Comparison of ENCODE assay signal across 26 cellular contexts in the genomic region with DNA sequence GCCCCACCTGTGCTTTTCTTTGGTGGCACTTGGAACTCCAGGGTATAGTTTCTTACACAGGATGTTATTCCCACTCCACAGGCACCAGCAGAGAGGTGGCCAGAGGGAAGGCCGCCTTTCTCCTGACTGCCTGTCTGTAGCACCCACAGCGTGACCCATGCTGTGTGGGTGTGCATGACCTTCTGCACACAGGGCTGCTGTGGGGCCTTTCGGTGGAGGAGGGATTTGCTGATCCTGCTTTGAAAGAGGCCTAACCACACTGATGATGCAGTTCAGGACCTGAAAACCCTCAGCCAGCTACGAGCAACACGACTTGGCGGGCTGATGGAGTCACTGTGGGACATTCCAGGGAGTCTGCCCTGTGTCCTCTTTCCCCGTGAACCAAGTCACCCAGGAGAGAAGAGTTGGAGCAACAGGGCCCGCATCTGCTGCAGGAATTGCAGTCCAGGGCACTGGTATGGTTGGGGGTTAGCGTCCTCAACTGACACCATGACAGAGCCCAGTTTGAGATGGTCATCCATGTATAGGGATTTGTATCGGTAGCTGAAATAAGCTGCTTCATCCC. TPM values are rescaled to one million over a fixed set of nuclear protein-coding genes. Genes with fewer than 3 reads are reported as not detected.
DNase-seq lines count a peak whose midpoint lies in the region; ATAC-seq, FAIRE-seq and TF ChIP-seq lines count a peak whose summit lies in the region.
"Had no signal": no experiment of that assay in that cellular context is flagged by ENCODE, and none has a peak within 500 bp of the region (broad histone marks: within the 10 kb centered on the region; RNA-seq: fewer than 3 reads in every experiment).

No MANE protein-coding gene starts in this region.

- H3K4me1 ChIP-seq in HEK293 (ENCODE audit: control insufficient read depth, insufficient read depth, low read length) (no peaks in the 10 kb centered on the region), smooth muscle cell (ENCODE audit: low read depth) (no peaks in the 10 kb centered on the region), A673 (ENCODE audit: insufficient read depth, low read length, poor library complexity, severe bottlenecking) (no peaks in the 10 kb centered on the region)
- H3K4me1 ChIP-seq: pancreas had no signal

- peak; percentile 36 for FAIRE-seq in bronchial epithelial cell (lab: Jason Lieb, UNC)
- FAIRE-seq: A549, GM12892, pancreas had no signal

- no TSS peak for BruUV-seq in A673 (replicated peaks; lab: Mats Ljungman, UMichigan)

- H3K79me2 ChIP-seq in smooth muscle cell (ENCODE audit: low read depth) = no peaks in the 10 kb centered on the region

- CTCF ChIA-PET in activated CD4-positive, alpha-beta T cell treated with anti-CD3 and anti-CD28 coated beads for 36 hours (lab: Charles Lee) = interaction anchor here (1.0 to 1.4 kb wide), 2 partner anchors 82 to 274 kb away, joined by 3 read pairs; no protein-coding TSS in a partner anchor
- CTCF ChIA-PET in HEK293 (lab: Yijun Ruan, JAX) (interaction anchor here (0.6 to 6.3 kb wide), 2 partner anchors 129 to 274 kb away, joined by 4 to 81 read pairs; no protein-coding TSS in a partner anchor), A673 (lab: Charles Lee) (no interaction called here)

- peaks cover 15% of the 10 kb centered on the region for H3K4me1 Mint-ChIP-seq in activated CD4-positive, alpha-beta T cell treated with anti-CD3 and anti-CD28 coated beads for 36 hours

- H3K27ac ChIP-seq in HEK293 (ENCODE audit: extremely low read depth, low read depth, low read length) = no peak overlapping the region
- peak overlapping the region; percentile 31 for H3K27ac ChIP-seq in smooth muscle cell (ENCODE audit: low read depth)
- H3K27ac ChIP-seq in A673 (ENCODE audit: low read depth, low read length, poor library complexity, severe bottlenecking) = no peak overlapping the region
- H3K27ac ChIP-seq: A549; BLaER1 treated with 17β-estradiol and CSF1 and Interleukin-3, amounts not matched to agents 10 nM and 100 nM; heart left ventricle; pancreas had no signal

- H3K9ac ChIP-seq in smooth muscle cell (ENCODE audit: low read depth) = no peak overlapping the region
- H3K9ac ChIP-seq: BLaER1 treated with 17β-estradiol and CSF1 and Interleukin-3, amounts not matched to agents 10 nM and 100 nM had no signal

- H3K27ac Mint-ChIP-seq in activated CD4-positive, alpha-beta T cell treated with anti-CD3 and anti-CD28 coated beads for 36 hours = peak overlapping the region; percentile 63

- DNase-seq in activated CD4-positive, alpha-beta T cell treated with anti-CD3 and anti-CD28 coated beads for 36 hours = peak; percentile 59
- no peak for DNase-seq in activated CD4-positive, alpha-beta T cell treated with anti-CD3 and anti-CD28 coated beads for 1 hour
- DNase-seq in bronchial epithelial cell (ENCODE audit: low read depth) = no peak
- DNase-seq in smooth muscle cell (lab: John Stamatoyannopoulos, UW; ENCODE audit: unreplicated experiment) = no peak
- no peak for DNase-seq in NK-92 treated with Interleukin-12 subunit alpha and Interleukin-12 subunit beta, amount 100 ng/mL, for 24 hours (lab: John Stamatoyannopoulos, UW)
- no peak for DNase-seq in A673 (ENCODE audit: low spot score)
- DNase-seq: activated CD4-positive, CD25-positive, alpha-beta regulatory T cell; activated effector memory CD4-positive, alpha-beta T cell treated with anti-CD3 and anti-CD28 coated beads, Interleukin-2, amount 50 U/mL, for 16 hours; anterior cingulate cortex; DMS 273 treated with DMSO at 0.1 percent for 48 hours; heart left ventricle; islet precursor cell; mammary epithelial cell; naive B cell; NCI-H1417; NCI-H2171; NCI-H69; OCI-M1; pancreas; SHP77 treated with DMSO at 0.1 percent for 48 hours; stimulated activated CD4-positive, alpha-beta T cell treated with anti-CD3 and anti-CD28 coated beads, Interleukin-4, amount 100 ng/mL, for 24 hours had no signal

- H4K20me1 ChIP-seq in smooth muscle cell (ENCODE audit: low read depth) = no peaks in the 10 kb centered on the region

- TF ChIP-seq CTCF in HEK293 (tag by site-specific recombination; IDR thresholded peaks at IDR 0.05) (no peak), bronchial epithelial cell (IDR thresholded peaks at IDR 0.05; ENCODE audit: insufficient read depth, low read length, severe bottlenecking) (no peak), smooth muscle cell (IDR thresholded peaks at IDR 0.05; ENCODE audit: borderline replicate concordance, insufficient read depth, poor library complexity, severe bottlenecking) (no peak), A673 (conservative IDR thresholded peaks at IDR 0.05; ENCODE audit: low read depth, low read length) (no peak)

- H3K4me3 ChIP-seq in HEK293 (ENCODE audit: low read depth, low read length) (no peak overlapping the region), bronchial epithelial cell (ENCODE audit: low read depth, low read length) (no peak overlapping the region), smooth muscle cell (no peak overlapping the region), A673 (ENCODE audit: low read depth, low read length, poor library complexity, severe bottlenecking) (no peak overlapping the region)
- H3K4me3 ChIP-seq: A549; BLaER1 treated with 17β-estradiol and CSF1 and Interleukin-3, amounts not matched to agents 10 nM and 100 nM; heart left ventricle; pancreas had no signal

- no peaks in the 10 kb centered on the region for H3K27me3 Mint-ChIP-seq in activated CD4-positive, alpha-beta T cell treated with anti-CD3 and anti-CD28 coated beads for 36 hours
- H3K27me3 Mint-ChIP-seq: naive B cell had no signal

- 40% methylated on average over 10 of the region's 10 CpGs for WGBS in smooth muscle cell (ENCODE audit: low lambda C conversion rate)

- H3K36me3 Mint-ChIP-seq in activated CD4-positive, alpha-beta T cell treated with anti-CD3 and anti-CD28 coated beads for 36 hours (ENCODE audit: low read depth) = peaks cover 51% of the 10 kb centered on the region
- H3K36me3 Mint-ChIP-seq: naive B cell had no signal

- H3K27me3 ChIP-seq in bronchial epithelial cell (ENCODE audit: control insufficient read depth, insufficient read depth, low read length) (no peaks in the 10 kb centered on the region), smooth muscle cell (ENCODE audit: low read depth) (no peaks in the 10 kb centered on the region), A673 (replicated peaks; ENCODE audit: insufficient read depth, low read depth, low read length, poor library complexity) (no peaks in the 10 kb centered on the region)
- H3K27me3 ChIP-seq: BLaER1 treated with 17β-estradiol and CSF1 and Interleukin-3, amounts not matched to agents 10 nM and 100 nM; heart left ventricle; pancreas had no signal

- no peaks in the 10 kb centered on the region for H3K9me3 Mint-ChIP-seq in activated CD4-positive, alpha-beta T cell treated with anti-CD3 and anti-CD28 coated beads for 36 hours (ENCODE audit: low read depth)

- H3K4me2 ChIP-seq in smooth muscle cell = peak overlapping the region; percentile 57
- H3K4me2 ChIP-seq: A549; BLaER1 treated with 17β-estradiol and CSF1 and Interleukin-3, amounts not matched to agents 10 nM and 100 nM had no signal

- H2AFZ ChIP-seq in smooth muscle cell (ENCODE audit: low read depth) = no peak overlapping the region

- POLR2A ChIA-PET in activated CD4-positive, alpha-beta T cell treated with anti-CD3 and anti-CD28 coated beads for 36 hours (lab: Charles Lee) = no interaction called here
- POLR2A ChIA-PET in HEK293 (lab: Yijun Ruan, JAX) = no interaction called here
- POLR2A ChIA-PET in A673 (lab: Charles Lee; ENCODE audit: low non-redundant PET) = no interaction called here

- no peak overlapping the region for H3K4me3 Mint-ChIP-seq in activated CD4-positive, alpha-beta T cell treated with anti-CD3 and anti-CD28 coated beads for 36 hours
- H3K4me3 Mint-ChIP-seq: naive B cell had no signal

- H3K9me3 ChIP-seq in HEK293 (ENCODE audit: control insufficient read depth, insufficient read depth, low read depth, low read length) (no peaks in the 10 kb centered on the region), smooth muscle cell (replicated peaks; ENCODE audit: low read depth) (no peaks in the 10 kb centered on the region), A673 (ENCODE audit: low read depth, low read length, poor library complexity, severe bottlenecking) (no peaks in the 10 kb centered on the region)
- H3K9me3 ChIP-seq: A549, pancreas had no signal

- no peaks in the 10 kb centered on the region; a peak in 1 of 3 replicates for H3K36me3 ChIP-seq in HEK293 (ENCODE audit: control insufficient read depth in 2 of 2, insufficient read depth in 1 of 2, low read length in 2 of 2)
- no peaks in the 10 kb centered on the region for H3K36me3 ChIP-seq in bronchial epithelial cell (ENCODE audit: control insufficient read depth, insufficient read depth, low read length)
- H3K36me3 ChIP-seq in smooth muscle cell (ENCODE audit: low read depth) = no peaks in the 10 kb centered on the region
- H3K36me3 ChIP-seq in A673 (ENCODE audit: insufficient read depth, low read length, poor library complexity, severe bottlenecking) = no peaks in the 10 kb centered on the region
- H3K36me3 ChIP-seq: heart left ventricle, pancreas had no signal

- intact Hi-C loops in activated CD4-positive, alpha-beta T cell treated with anti-CD3 and anti-CD28 coated beads for 36 hours (cut with DNase I, micrococcal nuclease) = no loop called here
- intact Hi-C loops in A673 (cut with micrococcal nuclease; ENCODE audit: unreplicated experiment) = no loop called here

- ATAC-seq in activated CD4-positive, alpha-beta T cell treated with anti-CD3 and anti-CD28 coated beads for 36 hours = peak; percentile 67
- no peak for ATAC-seq in HG03571 (IDR thresholded peaks at IDR 0.05; ENCODE audit: unreplicated experiment)
- ATAC-seq: A549, heart left ventricle, pancreas had no signal

- H3F3A ChIP-seq in smooth muscle cell (ENCODE audit: low read depth) = peaks cover 14% of the 10 kb centered on the region

RNA-seq across cellular contexts. Expression of gene SYTL3, which starts 49.1 kb away (rescaled TPM):
- 100 to 1,000 TPM; 163 to 180 TPM for total RNA-seq in activated CD4-positive, alpha-beta T cell treated with anti-CD3 and anti-CD28 coated beads for 36 hours
- 1.1 and 2.4 TPM in 2 replicates for total RNA-seq in bronchial epithelial cell
- 0.13 and 1.3 TPM in 2 replicates for total RNA-seq in smooth muscle cell
- polyA plus RNA-seq in smooth muscle cell = 1.2 and 1.3 TPM in 2 replicates
- 0.66 and 0.82 TPM in 2 replicates for total RNA-seq in A673 (2021)

RNA-seq across cellular contexts. Expression of gene DYNLT1, which starts 54.4 kb away (rescaled TPM):
- total RNA-seq in activated CD4-positive, alpha-beta T cell treated with anti-CD3 and anti-CD28 coated beads for 36 hours = 100 to 1,000 TPM; 116 to 118 TPM
- total RNA-seq in bronchial epithelial cell = 43.4 and 101 TPM in 2 replicates
- total RNA-seq in smooth muscle cell = 127 and 129 TPM in 2 replicates
- 225 and 286 TPM in 2 replicates for polyA plus RNA-seq in smooth muscle cell
- total RNA-seq in A673 (2021) = 137 and 138 TPM in 2 replicates

Comparison
In these comparisons a context has a peak if more than half of its experiments do, and no peak if none do; other contexts are left out.
1. RNA of gene SYTL3, which starts 49.1 kb away (total RNA-seq): 163 to 180 TPM in activated CD4-positive, alpha-beta T cell treated with anti-CD3 and anti-CD28 coated beads for 36 hours; 1.1 to 2.4 TPM in bronchial epithelial cell, 0.66 to 0.82 TPM in A673 and 0.13 to 1.3 TPM in smooth muscle cell; every median in the first group is over 10 times any median in the second.